In genomic region chr11:125903753-125904659, GRCh38 we compare ENCODE assay signal across 8 cellular contexts. TPM values are rescaled to one million over a fixed set of nuclear protein-coding genes. Genes with fewer than 3 reads are reported as not detected.
A peak's percentile ranks its signal among the peaks of the same experiment; 100 is the strongest.
DNase-seq lines count a peak whose midpoint lies in the region; ATAC-seq and TF ChIP-seq lines count a peak whose summit lies in the region.

TSS of gene DDX25 (plus strand) at chr11:125904508. CDS start at chr11:125904518, 10 bp downstream.

- H3K9me3 Mint-ChIP-seq in activated CD4-positive, alpha-beta memory T cell treated with anti-CD3 and anti-CD28 coated beads, Interleukin-2, amount 10 ng/mL, durations not matched to agents 7 days and 5 days, result no peaks in the 10 kb centered on the region

- TF ChIP-seq POLR2A in heart left ventricle (IDR thresholded peaks at IDR 0.05), result no peak

- 2 to 3% (median 2%) methylated on average over 32 to 81 of the region's 81 CpGs for WGBS in heart left ventricle, 4 donors

- peaks cover 29% of the 10 kb centered on the region for H3K4me1 Mint-ChIP-seq in activated CD4-positive, alpha-beta memory T cell treated with anti-CD3 and anti-CD28 coated beads, Interleukin-2, amount 10 ng/mL, durations not matched to agents 7 days and 5 days

- H3K27ac Mint-ChIP-seq in activated CD4-positive, alpha-beta memory T cell treated with anti-CD3 and anti-CD28 coated beads, Interleukin-2, amount 10 ng/mL, durations not matched to agents 7 days and 5 days, result no peak within 1 kb of the TSS

- CTCF ChIA-PET in activated CD4-positive, alpha-beta memory T cell treated with anti-CD3 and anti-CD28 coated beads, Interleukin-2, amount 10 ng/mL, durations not matched to agents 7 days and 5 days (lab: Charles Lee), result interaction anchor here (0.6 to 2.8 kb wide), 3 partner anchors 17 to 577 kb away, joined by 3 to 20 read pairs (median 4); partner anchors contain the start of gene HYLS1

- H3K27me3 ChIP-seq in heart left ventricle (peaks cover 4 to 36% (median 13%) of the 10 kb centered on the region in 9 donors), fibroblast of lung (ENCODE audit: control insufficient read depth, insufficient read depth, low read length) (peaks cover 18% of the 10 kb centered on the region), neuron (ENCODE audit: insufficient read depth, low read length) (no peaks in the 10 kb centered on the region)

- H3K9me3 ChIP-seq in heart left ventricle (no peaks in the 10 kb centered on the region), fibroblast of lung (ENCODE audit: control insufficient read depth, insufficient read depth, low read depth, low read length) (no peaks in the 10 kb centered on the region), neuron (ENCODE audit: low read length) (peaks cover 5% of the 10 kb centered on the region)

- ATAC-seq in heart left ventricle (peak in 2 of 4 donors; percentile 15 to 17), GM21526 (IDR thresholded peaks at IDR 0.05; ENCODE audit: low FRiP score, unreplicated experiment) (no peak), HG03469 (IDR thresholded peaks at IDR 0.05; ENCODE audit: unreplicated experiment) (no peak)

- peaks cover 25% of the 10 kb centered on the region for H3K36me3 Mint-ChIP-seq in activated CD4-positive, alpha-beta memory T cell treated with anti-CD3 and anti-CD28 coated beads, Interleukin-2, amount 10 ng/mL, durations not matched to agents 7 days and 5 days (ENCODE audit: low read depth)

- peaks cover 39% of the 10 kb centered on the region for H3K27me3 Mint-ChIP-seq in activated CD4-positive, alpha-beta memory T cell treated with anti-CD3 and anti-CD28 coated beads, Interleukin-2, amount 10 ng/mL, durations not matched to agents 7 days and 5 days

- H2AFZ ChIP-seq in fibroblast of lung (ENCODE audit: low read length) (no peak within 1 kb of the TSS), neuron (ENCODE audit: low read depth, low read length) (peak within 1 kb of the TSS; percentile 66)

- H3K27ac ChIP-seq in heart left ventricle (no peak within 1 kb of the TSS), fibroblast of lung (ENCODE audit: insufficient read depth, low read length) (no peak within 1 kb of the TSS)

- POLR2A ChIA-PET in activated CD4-positive, alpha-beta memory T cell treated with anti-CD3 and anti-CD28 coated beads, Interleukin-2, amount 10 ng/mL, durations not matched to agents 7 days and 5 days (lab: Charles Lee), result interaction anchor here (0.7 to 2.9 kb wide), 6 partner anchors 16 to 452 kb away, joined by 3 to 68 read pairs (median 3); partner anchors contain the start of genes HYLS1, ST3GAL4 and STT3A

- H3K4me2 ChIP-seq in fibroblast of lung (ENCODE audit: extremely low read depth, insufficient read depth, low read length), result peak within 1 kb of the TSS; percentile 63

- DNase-seq in heart left ventricle (no peak), cardiac septum (ENCODE audit: low spot score) (no peak), fibroblast of lung (ENCODE audit: low read depth in 2 of 2) (no peak), GM03348 (ENCODE audit: low spot score) (no peak)
- no peak for DNase-seq in activated CD4-positive, alpha-beta memory T cell treated with anti-CD3 and anti-CD28 coated beads, Interleukin-2, amount 10 ng/mL, durations not matched to agents 7 days and 5 days

- H3K4me1 ChIP-seq in heart left ventricle (peaks cover 0 to 31% (median 15%) of the 10 kb centered on the region in 12 donors), fibroblast of lung (ENCODE audit: control insufficient read depth, extremely low read depth, insufficient read depth, low read length) (no peaks in the 10 kb centered on the region), neuron (ENCODE audit: insufficient read depth, low read length) (peaks cover 7% of the 10 kb centered on the region)

- no peak within 1 kb of the TSS for H3K9ac ChIP-seq in fibroblast of lung (ENCODE audit: insufficient read depth, low read length)

- H3K4me3 ChIP-seq in heart left ventricle, result peak within 1 kb of the TSS; percentile 54 to 80 (median 66)
- H3K4me3 ChIP-seq in fibroblast of lung (replicated peaks in 1 of 4; ENCODE audit: control extremely low read depth in 1 of 4, insufficient read depth in 1 of 4, low read depth in 3 of 4, low read length in 4 of 4), result peak within 1 kb of the TSS in 3 of 4 experiments; percentile 27 to 99 (median 98)
- H3K4me3 ChIP-seq in neuron (ENCODE audit: low read length), result peak within 1 kb of the TSS; percentile 66

- H3K36me3 ChIP-seq in heart left ventricle (peaks cover 0 to 15% (median 11%) of the 10 kb centered on the region in 9 donors), fibroblast of lung (ENCODE audit: control insufficient read depth, insufficient read depth, low read length) (peaks cover 4% of the 10 kb centered on the region), neuron (ENCODE audit: insufficient read depth, low read length) (no peaks in the 10 kb centered on the region)

- H3K79me2 ChIP-seq in fibroblast of lung (ENCODE audit: control insufficient read depth, insufficient read depth, low read length), result peaks cover 2% of the 10 kb centered on the region

- intact Hi-C loops in heart left ventricle (cut with DNase I), result no loop called here
- intact Hi-C loops in cardiac septum (cut with DNase I), result loop anchor here (2.0 kb wide), 1 partner anchor 17 kb away; the partner anchor contains the start of gene HYLS1

- TF ChIP-seq CTCF in heart left ventricle (IDR thresholded peaks at IDR 0.05) (no peak), fibroblast of lung (conservative IDR thresholded peaks at IDR 0.05 in 1 of 2, IDR thresholded peaks at IDR 0.05 in 1 of 2; ENCODE audit: low read depth in 1 of 2, low read length in 2 of 2) (no peak)

- peak within 1 kb of the TSS; percentile 96 for H3K4me3 Mint-ChIP-seq in activated CD4-positive, alpha-beta memory T cell treated with anti-CD3 and anti-CD28 coated beads, Interleukin-2, amount 10 ng/mL, durations not matched to agents 7 days and 5 days

- no peaks in the 10 kb centered on the region for H4K20me1 ChIP-seq in fibroblast of lung (ENCODE audit: control insufficient read depth, extremely low read depth, insufficient read depth, low read length)

RNA-seq across cellular contexts. Expression of gene DDX25, which starts in this region (rescaled TPM):
- total RNA-seq in heart left ventricle (not detected), cardiac septum (not detected), fibroblast of lung (not detected in 2 replicates)
- polyA plus RNA-seq in heart left ventricle (not detected), fibroblast of lung (not detected in 2 replicates)
- total RNA-seq in activated CD4-positive, alpha-beta memory T cell treated with anti-CD3 and anti-CD28 coated beads, Interleukin-2, amount 10 ng/mL, durations not matched to agents 7 days and 5 days, result not detected
- not detected in 2 replicates for polyA plus RNA-seq in fibroblast of lung (2012)
- polyA minus RNA-seq in fibroblast of lung (ENCODE audit: low replicate concordance), result not detected in 2 replicates
